8 cellular contexts compared by ENCODE assay signal in genomic region chr10:68955786-68956532, GRCh38. TPM values are rescaled to one million over a fixed set of nuclear protein-coding genes. Genes with fewer than 3 reads are reported as not detected.
DNase-seq lines count a peak whose midpoint lies in the region; TF ChIP-seq lines count a peak whose summit lies in the region.

TSS of gene DDX21 (plus strand) at chr10:68956170. CDS start at chr10:68956226, 56 bp downstream.

- intact Hi-C loops in activated T-helper 2 cell treated with anti-CD3 and anti-CD28 coated beads, Interferon-gamma antibody, Interleukin-2, Interleukin-4, amounts not matched to agents 10 μg/mL and 5 μg/mL and 100 μg/mL, durations not matched to agents 14 hours and 24 hours and 36 hours (cut with micrococcal nuclease) = loop anchor here (1.0 kb wide), 3 partner anchors 32 to 235 kb away; partner anchors contain the start of genes CCAR1, DDX50 and KIFBP

- H3K4me3 ChIP-seq in LNCaP clone FGC (ENCODE audit: low read depth, low read length) (peak within 1 kb of the TSS; percentile 98), fibroblast of pulmonary artery (replicated peaks; ENCODE audit: low read depth, low read length) (peak within 1 kb of the TSS; percentile 99)

- H3K27ac ChIP-seq in RWPE1 = peak within 1 kb of the TSS; percentile 82

- peaks cover 52% of the 10 kb centered on the region for H3K36me3 Mint-ChIP-seq in activated T-helper 2 cell treated with anti-CD3 and anti-CD28 coated beads, Interferon-gamma antibody, Interleukin-2, Interleukin-4, amounts not matched to agents 10 μg/mL and 5 μg/mL and 100 μg/mL, durations not matched to agents 14 hours and 24 hours and 36 hours (ENCODE audit: low read depth)
- peaks cover 13% of the 10 kb centered on the region for H3K36me3 Mint-ChIP-seq in nephron (ENCODE audit: low read depth)
- peaks cover 59% of the 10 kb centered on the region for H3K36me3 Mint-ChIP-seq in stimulated activated naive CD8-positive, alpha-beta T cell treated with anti-CD3 and anti-CD28 coated beads, Interleukin-15, Interleukin-2, amounts not matched to agents 100 ng/mL and 50 ng/mL, for 24 hours (ENCODE audit: low read depth)

- H3K27me3 Mint-ChIP-seq in activated T-helper 2 cell treated with anti-CD3 and anti-CD28 coated beads, Interferon-gamma antibody, Interleukin-2, Interleukin-4, amounts not matched to agents 10 μg/mL and 5 μg/mL and 100 μg/mL, durations not matched to agents 14 hours and 24 hours and 36 hours (ENCODE audit: low read depth) = no peaks in the 10 kb centered on the region
- no peaks in the 10 kb centered on the region for H3K27me3 Mint-ChIP-seq in nephron (ENCODE audit: low read depth)
- H3K27me3 Mint-ChIP-seq in stimulated activated naive CD8-positive, alpha-beta T cell treated with anti-CD3 and anti-CD28 coated beads, Interleukin-15, Interleukin-2, amounts not matched to agents 100 ng/mL and 50 ng/mL, for 24 hours = no peaks in the 10 kb centered on the region

- DNase-seq in ELR (ENCODE audit: low read depth) (peak; percentile 96), H4 (ENCODE audit: low spot score) (peak; percentile 92), LNCaP clone FGC (ENCODE audit: low read depth) (peak; percentile 87), RWPE1 (ENCODE audit: low spot score) (peak; percentile 99), fibroblast of pulmonary artery (ENCODE audit: low read depth) (peak; percentile 94)
- peak; percentile 86 for DNase-seq in activated T-helper 2 cell treated with anti-CD3 and anti-CD28 coated beads, Interferon-gamma antibody, Interleukin-2, Interleukin-4, amounts not matched to agents 10 μg/mL and 5 μg/mL and 100 μg/mL, durations not matched to agents 14 hours and 24 hours and 36 hours (ENCODE audit: low spot score)

- TF ChIP-seq CTCF in LNCaP clone FGC (IDR thresholded peaks at IDR 0.05; ENCODE audit: control insufficient read depth, extremely low read depth, insufficient read depth) (peak; percentile 48), RWPE1 (conservative IDR thresholded peaks at IDR 0.05; ENCODE audit: low read depth) (peak; percentile 76), fibroblast of pulmonary artery (IDR thresholded peaks at IDR 0.05; ENCODE audit: low read length, missing control alignments) (peak; percentile 63), nephron (IDR thresholded peaks at IDR 0.05; ENCODE audit: unreplicated experiment in 3 of 3) (peak; percentile 64 to 71 (median 66))

- H3K9me3 Mint-ChIP-seq in activated T-helper 2 cell treated with anti-CD3 and anti-CD28 coated beads, Interferon-gamma antibody, Interleukin-2, Interleukin-4, amounts not matched to agents 10 μg/mL and 5 μg/mL and 100 μg/mL, durations not matched to agents 14 hours and 24 hours and 36 hours = no peaks in the 10 kb centered on the region
- H3K9me3 Mint-ChIP-seq in nephron = no peaks in the 10 kb centered on the region
- no peaks in the 10 kb centered on the region for H3K9me3 Mint-ChIP-seq in stimulated activated naive CD8-positive, alpha-beta T cell treated with anti-CD3 and anti-CD28 coated beads, Interleukin-15, Interleukin-2, amounts not matched to agents 100 ng/mL and 50 ng/mL, for 24 hours

- peak within 1 kb of the TSS; percentile 97 for H3K4me3 Mint-ChIP-seq in activated T-helper 2 cell treated with anti-CD3 and anti-CD28 coated beads, Interferon-gamma antibody, Interleukin-2, Interleukin-4, amounts not matched to agents 10 μg/mL and 5 μg/mL and 100 μg/mL, durations not matched to agents 14 hours and 24 hours and 36 hours (ENCODE audit: low read depth)
- peak within 1 kb of the TSS; percentile 99 to 100 (median 99) for H3K4me3 Mint-ChIP-seq in nephron
- peak within 1 kb of the TSS; percentile 96 for H3K4me3 Mint-ChIP-seq in stimulated activated naive CD8-positive, alpha-beta T cell treated with anti-CD3 and anti-CD28 coated beads, Interleukin-15, Interleukin-2, amounts not matched to agents 100 ng/mL and 50 ng/mL, for 24 hours

- peaks cover 22% of the 10 kb centered on the region for H3K4me1 Mint-ChIP-seq in activated T-helper 2 cell treated with anti-CD3 and anti-CD28 coated beads, Interferon-gamma antibody, Interleukin-2, Interleukin-4, amounts not matched to agents 10 μg/mL and 5 μg/mL and 100 μg/mL, durations not matched to agents 14 hours and 24 hours and 36 hours (ENCODE audit: low read depth)
- H3K4me1 Mint-ChIP-seq in nephron = peaks cover 15% of the 10 kb centered on the region
- peaks cover 40% of the 10 kb centered on the region for H3K4me1 Mint-ChIP-seq in stimulated activated naive CD8-positive, alpha-beta T cell treated with anti-CD3 and anti-CD28 coated beads, Interleukin-15, Interleukin-2, amounts not matched to agents 100 ng/mL and 50 ng/mL, for 24 hours (ENCODE audit: low read depth)

- peak within 1 kb of the TSS; percentile 100 for H3K27ac Mint-ChIP-seq in activated T-helper 2 cell treated with anti-CD3 and anti-CD28 coated beads, Interferon-gamma antibody, Interleukin-2, Interleukin-4, amounts not matched to agents 10 μg/mL and 5 μg/mL and 100 μg/mL, durations not matched to agents 14 hours and 24 hours and 36 hours
- H3K27ac Mint-ChIP-seq in nephron = peak within 1 kb of the TSS; percentile 85 to 95 (median 94)
- peak within 1 kb of the TSS; percentile 100 for H3K27ac Mint-ChIP-seq in stimulated activated naive CD8-positive, alpha-beta T cell treated with anti-CD3 and anti-CD28 coated beads, Interleukin-15, Interleukin-2, amounts not matched to agents 100 ng/mL and 50 ng/mL, for 24 hours

- CTCF ChIA-PET in RWPE1 (lab: Yijun Ruan, JAX) = interaction anchor here (0.6 to 1.5 kb wide), 7 partner anchors 12 to 1464 kb away, joined by 3 to 7 read pairs (median 4); partner anchors contain the start of gene ATOH7

- POLR2A ChIA-PET in RWPE1 (lab: Yijun Ruan, JAX; ENCODE audit: low non-redundant PET) = interaction anchor here (0.6 kb wide), 3 partner anchors 55 to 548 kb away, joined by 4 to 9 read pairs (median 5); partner anchors contain the start of gene DDX50

RNA-seq across cellular contexts. Expression of gene DDX21, which starts in this region (rescaled TPM):
- total RNA-seq in H4 (2014; rRNA removed; shearing (Covaris generic)) = 61.5 and 78.2 TPM in 2 replicates
- 205 and 210 TPM in 2 replicates for total RNA-seq in activated T-helper 2 cell treated with anti-CD3 and anti-CD28 coated beads, Interferon-gamma antibody, Interleukin-2, Interleukin-4, amounts not matched to agents 10 μg/mL and 5 μg/mL and 100 μg/mL, durations not matched to agents 14 hours and 24 hours and 36 hours

Comparison
In these comparisons a context has a peak if more than half of its experiments do, and no peak if none do; other contexts are left out.
1. Peak in every context shown above with its lines: DNase-seq, H3K4me3 ChIP-seq and H3K27ac ChIP-seq.